In genomic region chr17:81037783-81038733, GRCh38 we compare ENCODE assay signal across 11 cellular contexts. TPM values are rescaled to one million over a fixed set of nuclear protein-coding genes. Genes with fewer than 3 reads are reported as not detected.
DNase-seq lines count a peak whose midpoint lies in the region; ATAC-seq and TF ChIP-seq lines count a peak whose summit lies in the region.
"Had no signal": no experiment of that assay in that cellular context is flagged by ENCODE, and none has a peak within 500 bp of the region (broad histone marks: within the 10 kb centered on the region; RNA-seq: fewer than 3 reads in every experiment).

No MANE protein-coding gene starts in this region.

- H3K9me3 ChIP-seq in Panc1 (ENCODE audit: control insufficient read depth, insufficient read depth, low read depth, low read length) (no peaks in the 10 kb centered on the region), esophagus squamous epithelium (no peaks in the 10 kb centered on the region), Karpas-422 (ENCODE audit: low read length) (no peaks in the 10 kb centered on the region)

- 48 to 70% methylated on average over 7 to 12 of the region's 31 CpGs for WGBS in esophagus squamous epithelium, 2 donors

- DNase-seq in A172 (ENCODE audit: low spot score) (peak; percentile 39), Panc1 (ENCODE audit: low read depth, low spot score) (no peak), esophagus squamous epithelium (lab: John Stamatoyannopoulos, UW) (no peak), nephron progenitor cell (no peak), Karpas-422 (no peak), ureter (ENCODE audit: low spot score) (no peak)
- no peak for DNase-seq in activated CD4-positive, alpha-beta T cell treated with anti-CD3 and anti-CD28 coated beads for 36 hours
- DNase-seq: activated CD8-positive, alpha-beta memory T cell treated with anti-CD3 and anti-CD28 coated beads, Interleukin-2, amount 50 U/mL, for 48 hours; cerebellar nuclear complex; SW 1271 had no signal

- H2AFZ ChIP-seq in Karpas-422 (ENCODE audit: low read length): no peak overlapping the region

- H3K4me1 Mint-ChIP-seq in nephron progenitor cell: peaks cover 67% of the 10 kb centered on the region
- peaks cover 20% of the 10 kb centered on the region for H3K4me1 Mint-ChIP-seq in activated CD4-positive, alpha-beta T cell treated with anti-CD3 and anti-CD28 coated beads for 36 hours

- CTCF ChIA-PET in Panc1 (lab: Charles Lee): interaction anchor here (0.9 kb wide), 2 partner anchors 11 to 14 kb away, joined by 3 to 4 read pairs; no protein-coding TSS in a partner anchor
- CTCF ChIA-PET in activated CD4-positive, alpha-beta T cell treated with anti-CD3 and anti-CD28 coated beads for 36 hours (lab: Charles Lee): interaction anchor here (0.6 to 1.9 kb wide), 2 partner anchors 14 to 60 kb away, joined by 4 to 9 read pairs; no protein-coding TSS in a partner anchor

- TF ChIP-seq POLR2A in esophagus squamous epithelium (IDR thresholded peaks at IDR 0.05): no peak

- no peak for ATAC-seq in Panc1
- ATAC-seq in HG03280 (IDR thresholded peaks at IDR 0.05; ENCODE audit: unreplicated experiment): no peak
- no peak for ATAC-seq in activated CD4-positive, alpha-beta T cell treated with anti-CD3 and anti-CD28 coated beads for 36 hours

- no peaks in the 10 kb centered on the region for H3K9me2 ChIP-seq in Karpas-422 (replicated peaks; ENCODE audit: insufficient read depth, low read length)

- H3K27me3 Mint-ChIP-seq in nephron progenitor cell (ENCODE audit: low read depth, poor library complexity): peaks cover 9% of the 10 kb centered on the region
- H3K27me3 Mint-ChIP-seq in activated CD4-positive, alpha-beta T cell treated with anti-CD3 and anti-CD28 coated beads for 36 hours: peaks cover 18% of the 10 kb centered on the region

- in situ Hi-C loops in Panc1 (cut with HindIII; ENCODE audit: low pct_unique_long_range_greater_than_20kb, low sequenced_read_pairs): no loop called here

- BruUV-seq in Panc1 (replicated peaks; lab: Mats Ljungman, UMichigan): no TSS peak

- H3K27ac Mint-ChIP-seq in nephron progenitor cell: no peak overlapping the region
- H3K27ac Mint-ChIP-seq in activated CD4-positive, alpha-beta T cell treated with anti-CD3 and anti-CD28 coated beads for 36 hours: no peak overlapping the region

- H3K4me3 ChIP-seq in Panc1 (ENCODE audit: low read depth in 2 of 2, low read length in 2 of 2) (peak overlapping the region; percentile 59 to 87), esophagus squamous epithelium (peak overlapping the region; percentile 53 to 89 (median 79)), Karpas-422 (ENCODE audit: low read length) (no peak overlapping the region)

- H3K4me2 ChIP-seq in Karpas-422 (ENCODE audit: low read depth, low read length, poor library complexity, severe bottlenecking): no peak overlapping the region

- H4K20me1 ChIP-seq in Karpas-422 (ENCODE audit: insufficient read depth, low read depth, low read length): no peaks in the 10 kb centered on the region

- POLR2A ChIA-PET in Panc1 (lab: Charles Lee): interaction anchor here (0.6 kb wide), 1 partner anchor 48 kb away, joined by 4 read pairs; no protein-coding TSS in a partner anchor
- POLR2A ChIA-PET in activated CD4-positive, alpha-beta T cell treated with anti-CD3 and anti-CD28 coated beads for 36 hours (lab: Charles Lee): no interaction called here

- no peaks in the 10 kb centered on the region for H3K36me3 Mint-ChIP-seq in nephron progenitor cell (ENCODE audit: low read depth)
- no peaks in the 10 kb centered on the region for H3K36me3 Mint-ChIP-seq in activated CD4-positive, alpha-beta T cell treated with anti-CD3 and anti-CD28 coated beads for 36 hours (ENCODE audit: low read depth)

- H3K27ac ChIP-seq in Panc1 (ENCODE audit: low read length): peak overlapping the region; percentile 99
- peak overlapping the region; percentile 85 to 92 (median 90) for H3K27ac ChIP-seq in esophagus squamous epithelium
- no peak overlapping the region for H3K27ac ChIP-seq in Karpas-422 (ENCODE audit: low read length)

- TF ChIP-seq CTCF in Panc1 (IDR thresholded peaks at IDR 0.05) (no peak), esophagus squamous epithelium (IDR thresholded peaks at IDR 0.05) (no peak), nephron progenitor cell (IDR thresholded peaks at IDR 0.05) (no peak)

- H3K36me3 ChIP-seq in Panc1 (ENCODE audit: control insufficient read depth, insufficient read depth, low read length) (peaks cover 7% of the 10 kb centered on the region; the same call in 1 of the 2 replicates), esophagus squamous epithelium (peaks cover 0 to 4% (median 0%) of the 10 kb centered on the region in 3 donors), Karpas-422 (ENCODE audit: insufficient read depth, low read length) (no peaks in the 10 kb centered on the region)

- no peaks in the 10 kb centered on the region for H3K79me2 ChIP-seq in Karpas-422 (ENCODE audit: low read length)

- H3K9me3 Mint-ChIP-seq in nephron progenitor cell: no peaks in the 10 kb centered on the region
- H3K9me3 Mint-ChIP-seq in activated CD4-positive, alpha-beta T cell treated with anti-CD3 and anti-CD28 coated beads for 36 hours (ENCODE audit: low read depth): no peaks in the 10 kb centered on the region

- H3K27me3 ChIP-seq in Panc1 (ENCODE audit: control insufficient read depth, insufficient read depth, low read length) (no peaks in the 10 kb centered on the region), esophagus squamous epithelium (no peaks in the 10 kb centered on the region), Karpas-422 (ENCODE audit: low read length) (no peaks in the 10 kb centered on the region)

- H3K4me1 ChIP-seq in Panc1 (ENCODE audit: control insufficient read depth, insufficient read depth, low read length) (peaks cover 59% of the 10 kb centered on the region), esophagus squamous epithelium (peaks cover 57 to 89% (median 63%) of the 10 kb centered on the region in 3 donors), Karpas-422 (ENCODE audit: low read length) (peaks cover 5% of the 10 kb centered on the region)

- H3K9ac ChIP-seq in Karpas-422 (ENCODE audit: low read length): no peak overlapping the region

- intact Hi-C loops in Panc1 (cut with micrococcal nuclease; ENCODE audit: unreplicated experiment) (loop anchor here (5.0 kb wide), 1 partner anchor 59 kb away; no protein-coding TSS in a partner anchor), esophagus squamous epithelium (cut with DNase I) (no loop called here)
- intact Hi-C loops in activated CD4-positive, alpha-beta T cell treated with anti-CD3 and anti-CD28 coated beads for 36 hours (cut with DNase I, micrococcal nuclease): loop anchor here in 1 of 2 experiments (10.0 kb wide), 1 partner anchor 937 kb away; the partner anchor contains the start of gene ASPSCR1

- peak overlapping the region; percentile 93 for H3K4me3 Mint-ChIP-seq in nephron progenitor cell
- no peak overlapping the region for H3K4me3 Mint-ChIP-seq in activated CD4-positive, alpha-beta T cell treated with anti-CD3 and anti-CD28 coated beads for 36 hours

RNA-seq across cellular contexts. Expression of gene BAIAP2, which starts 3.1 kb away (rescaled TPM):
- total RNA-seq in A172 (2014; rRNA removed; shearing (Covaris generic)): 83.1 and 89.5 TPM in 2 replicates
- total RNA-seq in Panc1 (2021; ENCODE audit: unreplicated experiment): 125 TPM
- polyA plus RNA-seq in Panc1 (2012; ENCODE audit: insufficient read length): 117 TPM
- total RNA-seq in esophagus squamous epithelium: 100 to 1,000 TPM in 3 of 4 donors, 10 to 100 TPM in 1; 87.8 to 175 (median 105) TPM
- 1 to 10 TPM; 4.6 to 5.0 TPM for total RNA-seq in activated CD4-positive, alpha-beta T cell treated with anti-CD3 and anti-CD28 coated beads for 36 hours
- total RNA-seq in Karpas-422 (2014; rRNA removed; shearing (Covaris generic); ENCODE audit: low replicate concordance): not detected in 2 replicates
- 48.7 TPM for total RNA-seq in ureter

RNA-seq across cellular contexts. Expression of gene CHMP6, which starts 46.4 kb away (rescaled TPM):
- total RNA-seq in A172 (2014; rRNA removed; shearing (Covaris generic)): 14.4 and 15.1 TPM in 2 replicates
- 43.7 TPM for total RNA-seq in Panc1 (2021; ENCODE audit: unreplicated experiment)
- polyA plus RNA-seq in Panc1 (2012; ENCODE audit: insufficient read length): 39.1 TPM
- 10 to 100 TPM; 16.7 to 23.8 (median 22.1) TPM for total RNA-seq in esophagus squamous epithelium
- total RNA-seq in activated CD4-positive, alpha-beta T cell treated with anti-CD3 and anti-CD28 coated beads for 36 hours: 10 to 100 TPM; 15.9 to 19.4 TPM
- 16.1 and 23.1 TPM in 2 replicates for total RNA-seq in Karpas-422 (2014; rRNA removed; shearing (Covaris generic); ENCODE audit: low replicate concordance)
- total RNA-seq in ureter: 26.2 TPM
